ENCODE assay signal across 7 cellular contexts in genomic region chr19:2702170-2703076, GRCh38. TPM values are rescaled to one million over a fixed set of nuclear protein-coding genes. Genes with fewer than 3 reads are reported as not detected.
A peak's percentile ranks its signal among the peaks of the same experiment; 100 is the strongest.
DNase-seq lines count a peak whose midpoint lies in the region; ATAC-seq, FAIRE-seq and TF ChIP-seq lines count a peak whose summit lies in the region.

GNG7 (minus strand) TSS chr19:2702694; CDS start chr19:2520688, 182,006 bp downstream.

- TF ChIP-seq CTCF in lower lobe of right lung (IDR thresholded peaks at IDR 0.05) = no peak

- ATAC-seq in HG02943 (IDR thresholded peaks at IDR 0.05; ENCODE audit: low read depth, unreplicated experiment) (peak; percentile 57), lower lobe of right lung (peak; percentile 100)

- FAIRE-seq in GM18507 (lab: Jason Lieb, UNC) = peak; percentile 67

- peak; percentile 100 for DNase-seq in GM18507 (ENCODE audit: extremely low spot score, insufficient read length, low read depth)
- DNase-seq in NCI-H526 (lab: John Stamatoyannopoulos, UW) = peak; percentile 17 to 89
- DNase-seq in activated CD8-positive, alpha-beta memory T cell treated with anti-CD3 and anti-CD28 coated beads for 1 hour (ENCODE audit: extremely low read depth in 1 of 2, low read depth in 1 of 2) = peak; percentile 87 to 92
- peak; percentile 96 for DNase-seq in ecto neural progenitor cell (ENCODE audit: low spot score)
- DNase-seq in lower lobe of right lung = peak; percentile 96
- peak; percentile 94 to 99 for DNase-seq in stimulated activated CD4-positive, alpha-beta T cell treated with anti-CD3 and anti-CD28 coated beads, Interleukin-4, amount 100 ng/mL, for 4 hours

- H3K27me3 ChIP-seq in lower lobe of right lung (ENCODE audit: low read depth) = peaks cover 4% of the 10 kb centered on the region

- H3K4me1 ChIP-seq in lower lobe of right lung = peaks cover 5% of the 10 kb centered on the region

- H3K9me3 ChIP-seq in lower lobe of right lung = no peaks in the 10 kb centered on the region

- no peak within 1 kb of the TSS for H3K27ac ChIP-seq in lower lobe of right lung

- intact Hi-C loops in lower lobe of right lung (cut with DNase I) = no loop called here

- peak within 1 kb of the TSS; percentile 51 for H3K4me3 ChIP-seq in lower lobe of right lung

- no peaks in the 10 kb centered on the region for H3K36me3 ChIP-seq in lower lobe of right lung

RNA-seq across cellular contexts. Expression of gene GNG7, which starts in this region (rescaled TPM):
- 6.2 TPM for total RNA-seq in lower lobe of right lung
